Comparison of ENCODE assay signal across 2 cellular contexts in the genomic region with DNA sequence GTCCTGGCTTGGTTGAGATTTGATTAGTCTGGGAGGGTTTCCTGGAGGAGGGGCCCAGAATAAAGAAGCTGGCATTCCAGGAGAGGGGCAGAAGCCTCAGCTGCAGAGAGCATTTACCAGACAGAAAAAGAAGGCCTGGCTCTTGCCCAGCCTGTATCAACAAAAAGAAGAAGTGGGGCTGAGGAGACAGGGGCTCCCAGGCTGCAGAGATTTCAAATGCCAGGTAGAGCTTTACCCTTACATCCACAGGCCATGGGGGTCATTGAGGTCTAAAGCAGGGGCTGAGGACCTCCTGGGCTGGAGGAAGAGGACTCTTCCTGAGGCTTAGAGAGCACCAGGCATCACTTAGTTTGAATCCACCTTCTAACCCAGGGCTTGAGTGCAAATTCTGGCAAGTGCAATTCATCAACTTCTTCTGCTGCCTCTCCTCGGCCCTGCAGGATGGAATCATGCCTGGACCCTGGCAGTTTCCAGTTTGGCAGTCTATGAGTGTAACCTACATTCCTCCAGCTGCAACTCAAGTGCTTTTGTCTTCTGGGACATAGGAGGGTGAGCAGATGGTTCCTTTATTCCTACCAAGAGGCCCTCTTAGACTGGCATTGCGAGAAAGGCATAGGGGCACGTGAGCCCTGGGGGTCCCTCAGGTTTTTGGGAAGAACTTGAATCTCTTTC.
TF ChIP-seq lines count a peak whose summit lies in the region.

No MANE protein-coding gene starts in this region.

TF ChIP-seq in GM12891, 5 proteins besides CTCF, POLR2A, EP300 and RAD21:
- TF ChIP-seq POLR2AphosphoS5 (IDR thresholded peaks at IDR 0.05; ENCODE audit: low read depth, low read length) (no peak), SPI1 (IDR thresholded peaks at IDR 0.05; ENCODE audit: low read depth, low read length) (peak; percentile 10; the same call in 1 of the 2 replicates)

TF ChIP-seq in HCT116, 20 proteins besides CTCF, POLR2A, EP300 and RAD21:
- TF ChIP-seq JUND (IDR thresholded peaks at IDR 0.05): no peak
- TF ChIP-seq EZH2 (IDR thresholded peaks at IDR 0.05): no peak
- TF ChIP-seq, protein P1, sequence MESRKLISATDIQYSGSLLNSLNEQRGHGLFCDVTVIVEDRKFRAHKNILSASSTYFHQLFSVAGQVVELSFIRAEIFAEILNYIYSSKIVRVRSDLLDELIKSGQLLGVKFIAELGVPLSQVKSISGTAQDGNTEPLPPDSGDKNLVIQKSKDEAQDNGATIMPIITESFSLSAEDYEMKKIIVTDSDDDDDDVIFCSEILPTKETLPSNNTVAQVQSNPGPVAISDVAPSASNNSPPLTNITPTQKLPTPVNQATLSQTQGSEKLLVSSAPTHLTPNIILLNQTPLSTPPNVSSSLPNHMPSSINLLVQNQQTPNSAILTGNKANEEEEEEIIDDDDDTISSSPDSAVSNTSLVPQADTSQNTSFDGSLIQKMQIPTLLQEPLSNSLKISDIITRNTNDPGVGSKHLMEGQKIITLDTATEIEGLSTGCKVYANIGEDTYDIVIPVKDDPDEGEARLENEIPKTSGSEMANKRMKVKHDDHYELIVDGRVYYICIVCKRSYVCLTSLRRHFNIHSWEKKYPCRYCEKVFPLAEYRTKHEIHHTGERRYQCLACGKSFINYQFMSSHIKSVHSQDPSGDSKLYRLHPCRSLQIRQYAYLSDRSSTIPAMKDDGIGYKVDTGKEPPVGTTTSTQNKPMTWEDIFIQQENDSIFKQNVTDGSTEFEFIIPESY (IDR thresholded peaks at IDR 0.05; ENCODE audit: extremely low read depth, insufficient replicate concordance, low read length): no peak
- no peak for TF ChIP-seq MAX (IDR thresholded peaks at IDR 0.05)
- TF ChIP-seq EGR1 (IDR thresholded peaks at IDR 0.05; ENCODE audit: low read depth): no peak
TF ChIP-seq in HCT116: peak in this region for 0.
